Comparison of ENCODE assay signal across 13 cellular contexts in the genomic region with DNA sequence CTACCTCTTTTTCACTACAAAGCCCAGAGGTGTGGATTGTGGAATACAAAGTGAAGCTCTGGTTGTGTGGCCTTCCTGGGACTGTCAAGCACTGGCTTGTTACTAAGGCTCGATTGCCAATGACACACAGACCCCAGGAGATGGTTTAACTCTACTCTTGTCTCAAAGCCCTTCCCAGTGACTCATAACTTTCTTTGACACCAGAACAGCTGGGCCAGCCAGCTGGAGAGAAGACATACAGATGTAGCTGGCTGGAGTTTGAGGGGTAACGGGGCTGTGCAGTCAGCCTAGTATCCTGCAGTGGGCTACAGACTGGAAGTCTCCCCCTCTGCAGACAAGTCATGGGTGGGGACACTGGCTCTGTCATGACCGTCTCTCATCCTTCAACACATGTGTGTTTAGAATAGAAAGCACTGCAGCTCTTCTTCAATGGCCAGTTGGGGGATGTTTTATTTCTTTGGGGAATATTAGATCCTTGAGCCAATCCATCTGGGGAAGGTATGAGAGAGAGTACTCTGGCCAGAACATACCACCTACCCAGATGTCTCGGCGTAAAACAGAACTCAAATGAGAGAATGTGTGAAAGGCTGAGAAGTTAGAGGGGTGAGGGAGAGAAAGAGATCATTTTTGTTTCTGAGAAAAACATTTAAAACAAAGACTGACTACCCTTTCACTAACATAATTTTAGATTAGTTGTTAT. TPM values are rescaled to one million over a fixed set of nuclear protein-coding genes. Genes with fewer than 3 reads are reported as not detected.
DNase-seq lines count a peak whose midpoint lies in the region; ATAC-seq and TF ChIP-seq lines count a peak whose summit lies in the region.
"Had no signal": no experiment of that assay in that cellular context is flagged by ENCODE, and none has a peak within 500 bp of the region (broad histone marks: within the 10 kb centered on the region; RNA-seq: fewer than 3 reads in every experiment).

No MANE protein-coding gene starts in this region.

- H3K9me3 Mint-ChIP-seq in activated T-cell treated with anti-CD3 and anti-CD28 coated beads, Interleukin-2, amount 50 U/mL, for 24 hours: no peaks in the 10 kb centered on the region
- H3K9me3 Mint-ChIP-seq in activated CD4-positive, alpha-beta T cell treated with anti-CD3 and anti-CD28 coated beads, Interleukin-2, amount 10 ng/mL, durations not matched to agents 7 days and 5 days: no peaks in the 10 kb centered on the region

- H3K9me3 ChIP-seq in mammary epithelial cell (replicated peaks; ENCODE audit: insufficient read depth, low read length): no peaks in the 10 kb centered on the region
- no peaks in the 10 kb centered on the region for H3K9me3 ChIP-seq in breast epithelium
- H3K9me3 ChIP-seq in stomach smooth muscle (ENCODE audit: control insufficient read depth in 2 of 2, low read length in 2 of 2): no peaks in the 10 kb centered on the region
- H3K9me3 ChIP-seq: mucosa of descending colon had no signal

- no peak for TF ChIP-seq POLR2A in breast epithelium (IDR thresholded peaks at IDR 0.05)

- H3K36me3 Mint-ChIP-seq in activated T-cell treated with anti-CD3 and anti-CD28 coated beads, Interleukin-2, amount 50 U/mL, for 24 hours (ENCODE audit: low read depth): no peaks in the 10 kb centered on the region
- no peaks in the 10 kb centered on the region for H3K36me3 Mint-ChIP-seq in activated CD4-positive, alpha-beta T cell treated with anti-CD3 and anti-CD28 coated beads, Interleukin-2, amount 10 ng/mL, durations not matched to agents 7 days and 5 days (ENCODE audit: low read depth)

- ATAC-seq in HG03097 (IDR thresholded peaks at IDR 0.05; ENCODE audit: low FRiP score, unreplicated experiment): peak; percentile 70
- ATAC-seq: mucosa of descending colon had no signal

- dilution Hi-C loops in mammary epithelial cell (cut with HindIII; ENCODE audit: low sequenced_read_pairs): no loop called here

- 85% methylated on average over 5 of the region's 5 CpGs for WGBS in mammary epithelial cell (ENCODE audit: low coverage, missing lambda C conversion rate)

- POLR2A ChIA-PET in activated CD4-positive, alpha-beta T cell treated with anti-CD3 and anti-CD28 coated beads, Interleukin-2, amount 10 ng/mL, durations not matched to agents 7 days and 5 days (lab: Charles Lee): no interaction called here

- H3K36me3 ChIP-seq in mammary epithelial cell (ENCODE audit: insufficient read depth, low read length) (no peaks in the 10 kb centered on the region), breast epithelium (no peaks in the 10 kb centered on the region), stomach smooth muscle (ENCODE audit: control insufficient read depth in 2 of 2, insufficient read depth in 2 of 2, low read length in 2 of 2) (no peaks in the 10 kb centered on the region)

- H3K27me3 ChIP-seq in mammary epithelial cell (ENCODE audit: insufficient read depth, low read length): no peaks in the 10 kb centered on the region
- H3K27me3 ChIP-seq in breast epithelium: no peaks in the 10 kb centered on the region
- no peaks in the 10 kb centered on the region for H3K27me3 ChIP-seq in stomach smooth muscle (ENCODE audit: control insufficient read depth in 1 of 2, insufficient read depth in 2 of 2, low read length in 2 of 2)

- H3K4me1 Mint-ChIP-seq in activated T-cell treated with anti-CD3 and anti-CD28 coated beads, Interleukin-2, amount 50 U/mL, for 24 hours (ENCODE audit: low read depth): no peaks in the 10 kb centered on the region
- no peaks in the 10 kb centered on the region for H3K4me1 Mint-ChIP-seq in activated CD4-positive, alpha-beta T cell treated with anti-CD3 and anti-CD28 coated beads, Interleukin-2, amount 10 ng/mL, durations not matched to agents 7 days and 5 days

- H2AFZ ChIP-seq in mammary epithelial cell (ENCODE audit: low read depth, low read length): no peak overlapping the region

- CTCF ChIA-PET in mammary epithelial cell (lab: Charles Lee; ENCODE audit: low non-redundant PET): no interaction called here
- CTCF ChIA-PET in activated CD4-positive, alpha-beta T cell treated with anti-CD3 and anti-CD28 coated beads, Interleukin-2, amount 10 ng/mL, durations not matched to agents 7 days and 5 days (lab: Charles Lee): no interaction called here

- H3K27ac Mint-ChIP-seq in activated T-cell treated with anti-CD3 and anti-CD28 coated beads, Interleukin-2, amount 50 U/mL, for 24 hours: no peak overlapping the region
- H3K27ac Mint-ChIP-seq in activated CD4-positive, alpha-beta T cell treated with anti-CD3 and anti-CD28 coated beads, Interleukin-2, amount 10 ng/mL, durations not matched to agents 7 days and 5 days: no peak overlapping the region

- no TSS peak for BruUV-seq in mammary epithelial cell (replicated peaks; lab: Mats Ljungman, UMichigan)

- H4K20me1 ChIP-seq in mammary epithelial cell (ENCODE audit: insufficient read depth, low read length): no peaks in the 10 kb centered on the region

- H3K79me2 ChIP-seq in mammary epithelial cell (ENCODE audit: insufficient read depth, low read length): no peaks in the 10 kb centered on the region

- peak; percentile 28 for DNase-seq in mammary epithelial cell
- no peak for DNase-seq in breast epithelium (ENCODE audit: low spot score in 2 of 2)
- peak; percentile 54 for DNase-seq in fibroblast of mammary gland (ENCODE audit: low read depth)
- no peak for DNase-seq in activated T-cell treated with anti-CD3 and anti-CD28 coated beads, Interleukin-2, amount 50 U/mL, for 24 hours
- no peak for DNase-seq in middle frontal gyrus (ENCODE audit: extremely low spot score, low spot score)
- DNase-seq in activated CD4-positive, alpha-beta T cell treated with anti-CD3 and anti-CD28 coated beads, Interleukin-2, amount 10 ng/mL, durations not matched to agents 7 days and 5 days: no peak
- DNase-seq: activated CD4-positive, alpha-beta T cell treated with anti-CD3 and anti-CD28 coated beads for 1 hour; activated effector memory CD4-positive, alpha-beta T cell treated with anti-CD3 and anti-CD28 coated beads, Interleukin-2, amount 50 U/mL, for 16 hours; cortex of kidney; mucosa of descending colon; NCI-H510A treated with DMSO at 0.1 percent for 48 hours had no signal

- no peaks in the 10 kb centered on the region for H3K27me3 Mint-ChIP-seq in activated T-cell treated with anti-CD3 and anti-CD28 coated beads, Interleukin-2, amount 50 U/mL, for 24 hours
- no peaks in the 10 kb centered on the region for H3K27me3 Mint-ChIP-seq in activated CD4-positive, alpha-beta T cell treated with anti-CD3 and anti-CD28 coated beads, Interleukin-2, amount 10 ng/mL, durations not matched to agents 7 days and 5 days

- intact Hi-C loops in mammary epithelial cell (cut with micrococcal nuclease) (no loop called here), breast epithelium (cut with DNase I; ENCODE audit: low total_unique reads) (loop anchor here (10.0 kb wide), 1 partner anchor 177 kb away; no protein-coding TSS in a partner anchor)

- H3K4me2 ChIP-seq in mammary epithelial cell (ENCODE audit: insufficient read depth, low read depth, low read length): no peak overlapping the region

- H3K27ac ChIP-seq in mammary epithelial cell (ENCODE audit: insufficient read depth, low read depth, low read length): no peak overlapping the region
- no peak overlapping the region for H3K27ac ChIP-seq in breast epithelium
- H3K27ac ChIP-seq in stomach smooth muscle (ENCODE audit: low read length): peak overlapping the region; percentile 1

- no peak overlapping the region for H3K9ac ChIP-seq in mammary epithelial cell (ENCODE audit: insufficient read depth, low read length)
- no peak overlapping the region for H3K9ac ChIP-seq in stomach smooth muscle (ENCODE audit: low read length in 2 of 2)

- peaks cover 19% of the 10 kb centered on the region for H3K4me1 ChIP-seq in mammary epithelial cell (ENCODE audit: insufficient read depth, low read length)
- no peaks in the 10 kb centered on the region for H3K4me1 ChIP-seq in breast epithelium
- peaks cover 10% of the 10 kb centered on the region for H3K4me1 ChIP-seq in stomach smooth muscle (ENCODE audit: control insufficient read depth, insufficient read depth, low read length)

- H3K4me3 ChIP-seq in mammary epithelial cell (replicated peaks in 1 of 3; ENCODE audit: insufficient read depth in 1 of 3, low read depth in 2 of 3, low read length in 3 of 3) (no peak overlapping the region), breast epithelium (no peak overlapping the region), fibroblast of mammary gland (ENCODE audit: control insufficient read depth, low read depth, low read length) (no peak overlapping the region), stomach smooth muscle (ENCODE audit: low read length in 2 of 2) (peak overlapping the region in 1 of 2 donors; percentile 7)
- H3K4me3 ChIP-seq: mucosa of descending colon had no signal

- in situ Hi-C loops in mammary epithelial cell (cut with MboI; ENCODE audit: low sequenced_read_pairs in 2 of 2): no loop called here

- no peak overlapping the region for H3K4me3 Mint-ChIP-seq in activated T-cell treated with anti-CD3 and anti-CD28 coated beads, Interleukin-2, amount 50 U/mL, for 24 hours
- no peak overlapping the region for H3K4me3 Mint-ChIP-seq in activated CD4-positive, alpha-beta T cell treated with anti-CD3 and anti-CD28 coated beads, Interleukin-2, amount 10 ng/mL, durations not matched to agents 7 days and 5 days

- TF ChIP-seq CTCF in mammary epithelial cell (conservative IDR thresholded peaks at IDR 0.05 in 1 of 2, IDR thresholded peaks at IDR 0.05 in 1 of 2; ENCODE audit: extremely low read depth in 1 of 2, insufficient read depth in 1 of 2, low read depth in 1 of 2, low read length in 2 of 2) (no peak), breast epithelium (IDR thresholded peaks at IDR 0.05) (no peak), fibroblast of mammary gland (conservative IDR thresholded peaks at IDR 0.05; ENCODE audit: control insufficient read depth, insufficient read depth, low read depth, low read length) (no peak)

RNA-seq across cellular contexts. Expression of a gene that starts 53.3 kb away (rescaled TPM):
- total RNA-seq in mammary epithelial cell: 1 to 10 TPM; 1.2 to 7.7 TPM
- polyA plus RNA-seq in mammary epithelial cell: 0.53 TPM
- 36.2 TPM for polyA minus RNA-seq in mammary epithelial cell
- 10 to 100 TPM; 33.9 to 40.3 (median 35.6) TPM for total RNA-seq in breast epithelium
- total RNA-seq in activated CD4-positive, alpha-beta T cell treated with anti-CD3 and anti-CD28 coated beads, Interleukin-2, amount 10 ng/mL, durations not matched to agents 7 days and 5 days: not detected

Comparison
In these comparisons a context has a peak if more than half of its experiments do, and no peak if none do; other contexts are left out.
1. DNase-seq: peak in mammary epithelial cell (single experiment) and fibroblast of mammary gland (single experiment); none in breast epithelium (0 of 2), activated T-cell treated with anti-CD3 and anti-CD28 coated beads, Interleukin-2, amount 50 U/mL, for 24 hours (single experiment), middle frontal gyrus (single experiment) and activated CD4-positive, alpha-beta T cell treated with anti-CD3 and anti-CD28 coated beads, Interleukin-2, amount 10 ng/mL, durations not matched to agents 7 days and 5 days (single experiment).
2. RNA of a gene that starts 53.3 kb away (total RNA-seq): 33.9 to 40.3 TPM in breast epithelium; 1.2 to 7.7 TPM in mammary epithelial cell and not detected in activated CD4-positive, alpha-beta T cell treated with anti-CD3 and anti-CD28 coated beads, Interleukin-2, amount 10 ng/mL, durations not matched to agents 7 days and 5 days; every median in the first group is over 4 times any median in the second.